In the genomic region with DNA sequence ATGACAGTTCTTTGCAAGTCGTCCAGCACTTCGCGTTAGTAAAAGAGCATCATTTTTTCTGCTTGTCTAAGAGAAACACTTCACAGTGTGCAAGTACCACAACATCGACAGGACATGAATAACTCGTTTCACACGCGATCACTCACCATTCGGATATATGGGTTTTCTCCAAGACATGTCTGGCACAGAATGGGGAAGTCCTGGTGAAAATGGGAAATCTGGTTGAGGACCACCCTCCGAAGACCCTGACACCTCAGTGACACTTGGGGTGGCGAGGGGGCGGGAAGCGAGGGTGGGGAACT, we compare ENCODE assay signal across 9 cellular contexts. TPM values are rescaled to one million over a fixed set of nuclear protein-coding genes. Genes with fewer than 3 reads are reported as not detected.
DNase-seq lines count a peak whose midpoint lies in the region; ATAC-seq and TF ChIP-seq lines count a peak whose summit lies in the region.
"Had no signal": no experiment of that assay in that cellular context is flagged by ENCODE, and none has a peak within 500 bp of the region (broad histone marks: within the 10 kb centered on the region; RNA-seq: fewer than 3 reads in every experiment).

No MANE protein-coding gene starts in this region.

- no peak overlapping the region for H3K4me3 Mint-ChIP-seq in CD8-positive, alpha-beta memory T cell
- H3K4me3 Mint-ChIP-seq in naive thymus-derived CD4-positive, alpha-beta T cell, result no peak overlapping the region
- H3K4me3 Mint-ChIP-seq: nephron had no signal

- peaks cover 6 to 40% (median 8%) of the 10 kb centered on the region in 3 donors for H3K36me3 Mint-ChIP-seq in CD8-positive, alpha-beta memory T cell
- H3K36me3 Mint-ChIP-seq in naive thymus-derived CD4-positive, alpha-beta T cell, result peaks cover 3 to 25% (median 11%) of the 10 kb centered on the region in 5 donors

- in situ Hi-C loops in mammary epithelial cell (cut with MboI; ENCODE audit: low sequenced_read_pairs in 2 of 2), result no loop called here

- peak overlapping the region; percentile 85 for H3K4me2 ChIP-seq in mammary epithelial cell (ENCODE audit: insufficient read depth, low read depth, low read length)

- no peak overlapping the region for H3K27ac Mint-ChIP-seq in CD8-positive, alpha-beta memory T cell
- no peak overlapping the region for H3K27ac Mint-ChIP-seq in naive thymus-derived CD4-positive, alpha-beta T cell

- CTCF ChIA-PET in CD8-positive, alpha-beta memory T cell (lab: Charles Lee), result interaction anchor here (0.7 to 4.1 kb wide), 20 partner anchors 9 to 383 kb away, joined by 3 to 29 read pairs (median 4); a partner anchor contains a TSS
- CTCF ChIA-PET in mammary epithelial cell (lab: Charles Lee; ENCODE audit: low non-redundant PET), result no interaction called here
- CTCF ChIA-PET in naive thymus-derived CD4-positive, alpha-beta T cell (lab: Charles Lee), result interaction anchor here (1.0 to 2.5 kb wide), 13 partner anchors 9 to 344 kb away, joined by 3 to 21 read pairs (median 5); a partner anchor contains a TSS

- H3K4me1 ChIP-seq in CD8-positive, alpha-beta memory T cell (ENCODE audit: insufficient read depth, low read length), result peaks cover 21% of the 10 kb centered on the region
- peaks cover 11% of the 10 kb centered on the region for H3K4me1 ChIP-seq in mammary epithelial cell (ENCODE audit: insufficient read depth, low read length)
- H3K4me1 ChIP-seq in naive thymus-derived CD4-positive, alpha-beta T cell (ENCODE audit: control insufficient read depth in 2 of 2, insufficient read depth in 2 of 2, low read length in 2 of 2), result peaks cover 13 to 14% of the 10 kb centered on the region in 2 donors

- TF ChIP-seq CTCF in mammary epithelial cell (conservative IDR thresholded peaks at IDR 0.05 in 1 of 2, IDR thresholded peaks at IDR 0.05 in 1 of 2; ENCODE audit: extremely low read depth in 1 of 2, insufficient read depth in 1 of 2, low read depth in 1 of 2, low read length in 2 of 2), result no peak

- peak overlapping the region; percentile 84 for H3K9ac ChIP-seq in mammary epithelial cell (ENCODE audit: insufficient read depth, low read length)

- whole genome bisulfite sequencing in mammary epithelial cell (ENCODE audit: low coverage, missing lambda C conversion rate), result 0% methylated on average over 7 of the region's 12 CpGs

- H3K27me3 Mint-ChIP-seq in CD8-positive, alpha-beta memory T cell, result no peaks in the 10 kb centered on the region
- H3K27me3 Mint-ChIP-seq in naive thymus-derived CD4-positive, alpha-beta T cell, result peaks cover 0 to 3% (median 0%) of the 10 kb centered on the region in 5 donors

- H2AFZ ChIP-seq in mammary epithelial cell (ENCODE audit: low read depth, low read length), result peak overlapping the region; percentile 98

- H3K9me3 ChIP-seq in CD8-positive, alpha-beta memory T cell (ENCODE audit: low read length), result no peaks in the 10 kb centered on the region
- no peaks in the 10 kb centered on the region for H3K9me3 ChIP-seq in mammary epithelial cell (replicated peaks; ENCODE audit: insufficient read depth, low read length)
- H3K9me3 ChIP-seq in naive thymus-derived CD4-positive, alpha-beta T cell (ENCODE audit: control insufficient read depth in 2 of 3, low read length in 3 of 3), result no peaks in the 10 kb centered on the region

- H3K79me2 ChIP-seq in mammary epithelial cell (ENCODE audit: insufficient read depth, low read length), result peaks cover 33% of the 10 kb centered on the region

- H4K20me1 ChIP-seq in mammary epithelial cell (ENCODE audit: insufficient read depth, low read length), result no peaks in the 10 kb centered on the region

- H3K27ac ChIP-seq in CD8-positive, alpha-beta memory T cell (ENCODE audit: low read depth, low read length), result peak overlapping the region; percentile 99
- H3K27ac ChIP-seq in mammary epithelial cell (ENCODE audit: insufficient read depth, low read depth, low read length), result peak overlapping the region; percentile 78
- H3K27ac ChIP-seq in naive thymus-derived CD4-positive, alpha-beta T cell (ENCODE audit: low read depth, low read length), result peak overlapping the region; percentile 96

- H3K27me3 ChIP-seq in CD8-positive, alpha-beta memory T cell (ENCODE audit: insufficient read depth, low read length, poor library complexity, severe bottlenecking), result no peaks in the 10 kb centered on the region
- no peaks in the 10 kb centered on the region for H3K27me3 ChIP-seq in mammary epithelial cell (ENCODE audit: insufficient read depth, low read length)
- H3K27me3 ChIP-seq in naive thymus-derived CD4-positive, alpha-beta T cell (ENCODE audit: control insufficient read depth in 2 of 2, insufficient read depth in 2 of 2, low read length in 2 of 2), result no peaks in the 10 kb centered on the region

- peak; percentile 4 for ATAC-seq in HG03066 (IDR thresholded peaks at IDR 0.05; ENCODE audit: low read depth, unreplicated experiment)
- peak; percentile 0 for ATAC-seq in naive thymus-derived CD4-positive, alpha-beta T cell

- dilution Hi-C loops in mammary epithelial cell (cut with HindIII; ENCODE audit: low sequenced_read_pairs), result no loop called here

- DNase-seq in CD8-positive, alpha-beta memory T cell, result no peak
- DNase-seq in mammary epithelial cell (peak; percentile 46), OCI-M2 (lab: John Stamatoyannopoulos, UW; ENCODE audit: unreplicated experiment) (no peak), mesenteric fat pad (ENCODE audit: low spot score) (no peak), NCI-H2107 treated with DMSO at 0.1 percent for 48 hours (lab: John Stamatoyannopoulos, UW; ENCODE audit: unreplicated experiment) (no peak)
- DNase-seq in naive thymus-derived CD4-positive, alpha-beta T cell, result no peak
- DNase-seq in effector CD8-positive, alpha-beta T cell (lab: John Stamatoyannopoulos, UW), result no peak

- intact Hi-C loops in mammary epithelial cell (cut with micrococcal nuclease), result loop anchor here (1.0 to 5.0 kb wide), 6 partner anchors 58 to 341 kb away; a partner anchor contains a TSS
- intact Hi-C loops in naive thymus-derived CD4-positive, alpha-beta T cell (cut with micrococcal nuclease), result loop anchor here (1.0 to 5.0 kb wide), 17 partner anchors 27 to 739 kb away; a partner anchor contains a TSS

- POLR2A ChIA-PET in CD8-positive, alpha-beta memory T cell (lab: Charles Lee), result interaction anchor here (0.5 to 2.3 kb wide), 14 partner anchors 56 to 1855 kb away, joined by 3 to 26 read pairs (median 4); a partner anchor contains a TSS
- POLR2A ChIA-PET in naive thymus-derived CD4-positive, alpha-beta T cell (lab: Charles Lee), result interaction anchor here (0.6 to 2.8 kb wide), 21 partner anchors 9 to 1071 kb away, joined by 3 to 30 read pairs (median 5); a partner anchor contains a TSS

- H3K4me3 ChIP-seq in CD8-positive, alpha-beta memory T cell (ENCODE audit: low read length), result peak overlapping the region; percentile 88
- H3K4me3 ChIP-seq in mammary epithelial cell (replicated peaks in 1 of 3; ENCODE audit: insufficient read depth in 1 of 3, low read depth in 2 of 3, low read length in 3 of 3), result peak overlapping the region; percentile 73 to 97 (median 84)
- H3K4me3 ChIP-seq in naive thymus-derived CD4-positive, alpha-beta T cell (ENCODE audit: low read length), result peak overlapping the region; percentile 80

- no peaks in the 10 kb centered on the region for H3K4me1 Mint-ChIP-seq in CD8-positive, alpha-beta memory T cell
- peaks cover 0 to 12% (median 7%) of the 10 kb centered on the region in 7 donors for H3K4me1 Mint-ChIP-seq in naive thymus-derived CD4-positive, alpha-beta T cell
- H3K4me1 Mint-ChIP-seq: nephron had no signal

- H3K9me3 Mint-ChIP-seq in CD8-positive, alpha-beta memory T cell, result no peaks in the 10 kb centered on the region
- peaks cover 0 to 2% (median 0%) of the 10 kb centered on the region in 11 donors for H3K9me3 Mint-ChIP-seq in naive thymus-derived CD4-positive, alpha-beta T cell
- H3K9me3 Mint-ChIP-seq: nephron had no signal

- H3K36me3 ChIP-seq in CD8-positive, alpha-beta memory T cell (ENCODE audit: insufficient read depth, low read length), result peaks cover 34% of the 10 kb centered on the region
- H3K36me3 ChIP-seq in mammary epithelial cell (ENCODE audit: insufficient read depth, low read length), result peaks cover 20% of the 10 kb centered on the region
- H3K36me3 ChIP-seq in naive thymus-derived CD4-positive, alpha-beta T cell (ENCODE audit: control insufficient read depth in 2 of 3, insufficient read depth in 3 of 3, low read length in 3 of 3), result peaks cover 20 to 47% (median 25%) of the 10 kb centered on the region in 3 experiments

- BruUV-seq in mammary epithelial cell (replicated peaks; lab: Mats Ljungman, UMichigan), result no TSS peak

RNA-seq across cellular contexts. Expression of a gene that starts 0.6 kb away (rescaled TPM):
- total RNA-seq in CD8-positive, alpha-beta memory T cell, result 10 to 100 TPM; 72.7 to 73.6 TPM
- polyA plus RNA-seq in CD8-positive, alpha-beta memory T cell, result 68.2 TPM
- total RNA-seq in mammary epithelial cell, result 10 to 100 TPM; 28.5 to 34.7 TPM
- polyA plus RNA-seq in mammary epithelial cell, result 39.8 TPM
- polyA minus RNA-seq in mammary epithelial cell, result 65.6 TPM
- 100 to 1,000 TPM in 1 of 5 experiments, 10 to 100 TPM in 4; 74.2 to 103 (median 93.1) TPM for total RNA-seq in naive thymus-derived CD4-positive, alpha-beta T cell
- polyA plus RNA-seq in naive thymus-derived CD4-positive, alpha-beta T cell, result 10 to 100 TPM; 60.5 to 63.0 TPM
- total RNA-seq in mesenteric fat pad, result 44.1 TPM

RNA-seq across cellular contexts. Expression of a gene that starts 39.2 kb away (rescaled TPM):
- not detected for total RNA-seq in CD8-positive, alpha-beta memory T cell
- polyA plus RNA-seq in CD8-positive, alpha-beta memory T cell, result not detected
- not detected for total RNA-seq in mammary epithelial cell
- not detected for polyA plus RNA-seq in mammary epithelial cell
- polyA minus RNA-seq in mammary epithelial cell, result not detected
- total RNA-seq in naive thymus-derived CD4-positive, alpha-beta T cell, result not detected
- under 1 TPM in 1 of 2 donors, not detected in 1; 0.15 TPM for polyA plus RNA-seq in naive thymus-derived CD4-positive, alpha-beta T cell
- total RNA-seq in mesenteric fat pad, result 0.42 TPM

RNA-seq across cellular contexts. Expression of a gene that starts 58.6 kb away (rescaled TPM):
- total RNA-seq in CD8-positive, alpha-beta memory T cell, result 10 to 100 TPM; 37.0 to 39.6 TPM
- 10.4 TPM for polyA plus RNA-seq in CD8-positive, alpha-beta memory T cell
- 10 to 100 TPM; 64.7 to 70.9 TPM for total RNA-seq in mammary epithelial cell
- 41.8 TPM for polyA plus RNA-seq in mammary epithelial cell
- 99.4 TPM for polyA minus RNA-seq in mammary epithelial cell
- total RNA-seq in naive thymus-derived CD4-positive, alpha-beta T cell, result 10 to 100 TPM; 42.4 to 88.2 (median 46.9) TPM
- polyA plus RNA-seq in naive thymus-derived CD4-positive, alpha-beta T cell, result 10 to 100 TPM in 1 of 2 donors, 1 to 10 TPM in 1; 9.5 to 10.5 TPM
- total RNA-seq in mesenteric fat pad, result 75.5 TPM

RNA-seq across cellular contexts. Expression of a gene that starts 59.8 kb away (rescaled TPM):
- under 1 TPM in 1 of 2 experiments, not detected in 1; 0.13 TPM for total RNA-seq in CD8-positive, alpha-beta memory T cell
- polyA plus RNA-seq in CD8-positive, alpha-beta memory T cell, result not detected
- total RNA-seq in mammary epithelial cell (1 to 10 TPM; 1.3 to 5.3 TPM), mesenteric fat pad (174 TPM)
- 2.6 TPM for polyA plus RNA-seq in mammary epithelial cell
- polyA minus RNA-seq in mammary epithelial cell, result 23.9 TPM
- under 1 TPM in 4 of 5 experiments, not detected in 1; 0.07 to 0.59 (median 0.12) TPM for total RNA-seq in naive thymus-derived CD4-positive, alpha-beta T cell
- not detected for polyA plus RNA-seq in naive thymus-derived CD4-positive, alpha-beta T cell
